ENCODE assay signal across 16 cellular contexts in genomic region chrX:97740044-97740443, GRCh38.
DNase-seq lines count a peak whose midpoint lies in the region; ATAC-seq and TF ChIP-seq lines count a peak whose summit lies in the region.
"Had no signal": no experiment of that assay in that cellular context is flagged by ENCODE, and none has a peak within 500 bp of the region (broad histone marks: within the 10 kb centered on the region; RNA-seq: fewer than 3 reads in every experiment).

No MANE protein-coding gene starts in this region.

- no peaks in the 10 kb centered on the region for H3K4me1 ChIP-seq in psoas muscle

- TF ChIP-seq POLR2A in lower leg skin (IDR thresholded peaks at IDR 0.05), result no peak

- CTCF ChIA-PET in RWPE1 (lab: Yijun Ruan, JAX), result interaction anchor here (0.5 kb wide), 1 partner anchor 1054 kb away, joined by 3 read pairs; no protein-coding TSS in a partner anchor

- POLR2A ChIA-PET in RWPE1 (lab: Yijun Ruan, JAX; ENCODE audit: low non-redundant PET), result no interaction called here

- DNase-seq in HT-29 (ENCODE audit: low spot score) (peak; percentile 16), RWPE1 (ENCODE audit: low spot score) (peak; percentile 16), epithelial cell of esophagus (ENCODE audit: low read depth) (peak; percentile 57), myocyte (ENCODE audit: low read depth) (peak; percentile 0), lower leg skin (ENCODE audit: low spot score in 2 of 2) (no peak), psoas muscle (no peak)
- DNase-seq in stimulated activated CD4-positive, alpha-beta T cell treated with anti-CD3 and anti-CD28 coated beads, Interleukin-15, amount 100 ng/mL, for 24 hours, result no peak
- DNase-seq: DMS79 treated with DMSO at 0.1 percent for 48 hours, H7, KBM-7, MV-4-11, NCI-H187, NCI-H226, NCI-H524 had no signal

- peaks cover 10% of the 10 kb centered on the region for H3K9me3 ChIP-seq in psoas muscle

- H3K4me3 ChIP-seq in epithelial cell of esophagus (ENCODE audit: low read length), result no peak overlapping the region
- H3K4me3 ChIP-seq in lower leg skin (ENCODE audit: low read depth, poor library complexity, severe bottlenecking), result no peak overlapping the region
- H3K4me3 ChIP-seq in psoas muscle, result no peak overlapping the region

- H3K36me3 ChIP-seq in psoas muscle (ENCODE audit: insufficient read depth in 1 of 2, low read depth in 1 of 2), result no peaks in the 10 kb centered on the region

- intact Hi-C loops in lower leg skin (cut with DNase I; ENCODE audit: low total_unique reads) (no loop called here), psoas muscle (cut with DNase I) (no loop called here)

- no peak overlapping the region for H3K27ac ChIP-seq in RWPE1
- H3K27ac ChIP-seq in psoas muscle, result no peak overlapping the region

- H3K27me3 ChIP-seq in psoas muscle (ENCODE audit: insufficient read depth in 3 of 3, low read length in 2 of 3), result peaks cover 0 to 11% (median 0%) of the 10 kb centered on the region in 3 donors

- no peak for ATAC-seq in psoas muscle
- ATAC-seq: HepG2, Right ventricle myocardium inferior had no signal

- TF ChIP-seq CTCF in RWPE1 (conservative IDR thresholded peaks at IDR 0.05; ENCODE audit: low read depth), result no peak
- TF ChIP-seq CTCF in epithelial cell of esophagus (IDR thresholded peaks at IDR 0.05; ENCODE audit: insufficient read depth, low read depth, low read length, missing control alignments), result no peak
- TF ChIP-seq CTCF in lower leg skin (IDR thresholded peaks at IDR 0.05), result no peak
- no peak for TF ChIP-seq CTCF in psoas muscle (IDR thresholded peaks at IDR 0.05)

Comparison
In these comparisons a context has a peak if more than half of its experiments do, and no peak if none do; other contexts are left out.
1. DNase-seq: peak in HT-29 (single experiment), RWPE1 (single experiment), epithelial cell of esophagus (single experiment) and myocyte (single experiment); none in lower leg skin (0 of 2), psoas muscle (0 of 2) and stimulated activated CD4-positive, alpha-beta T cell treated with anti-CD3 and anti-CD28 coated beads, Interleukin-15, amount 100 ng/mL, for 24 hours (single experiment).